Comparison of ENCODE assay signal across 26 cellular contexts in genomic region chrX:118779581-118779980, GRCh38. TPM values are rescaled to one million over a fixed set of nuclear protein-coding genes. Genes with fewer than 3 reads are reported as not detected.
A peak's percentile ranks its signal among the peaks of the same experiment; 100 is the strongest.
DNase-seq lines count a peak whose midpoint lies in the region; ATAC-seq, FAIRE-seq and TF ChIP-seq lines count a peak whose summit lies in the region.
"Had no signal": no experiment of that assay in that cellular context is flagged by ENCODE, and none has a peak within 500 bp of the region (broad histone marks: within the 10 kb centered on the region; RNA-seq: fewer than 3 reads in every experiment).

No MANE protein-coding gene starts in this region.

- H4K20me1 ChIP-seq in SK-N-SH (ENCODE audit: insufficient read depth): no peaks in the 10 kb centered on the region

- WGBS in SK-N-SH (ENCODE audit: low lambda C conversion rate): 43% methylated on average over 2 of the region's 2 CpGs

- POLR2A ChIA-PET in SK-N-SH (lab: Yijun Ruan, JAX): no interaction called here

- H3K9me2 ChIP-seq in SK-N-SH: no peaks in the 10 kb centered on the region

- no peak overlapping the region for H2AFZ ChIP-seq in SK-N-SH (ENCODE audit: low read depth)

- no peaks in the 10 kb centered on the region for H3K79me2 ChIP-seq in SK-N-SH (ENCODE audit: insufficient read depth)

- H3K9ac ChIP-seq in SK-N-SH: no peak overlapping the region

- H3K27me3 ChIP-seq in SK-N-SH (ENCODE audit: insufficient read depth) (no peaks in the 10 kb centered on the region), left ventricle myocardium inferior (ENCODE audit: low read depth) (no peaks in the 10 kb centered on the region), breast epithelium (peaks cover 0 to 7% of the 10 kb centered on the region in 2 donors)

- H3K9me3 ChIP-seq in SK-N-SH (no peaks in the 10 kb centered on the region), left ventricle myocardium inferior (replicated peaks) (no peaks in the 10 kb centered on the region), breast epithelium (no peaks in the 10 kb centered on the region)

- FAIRE-seq in islet of Langerhans (lab: Jason Lieb, UNC): peak; percentile 76
- FAIRE-seq: GM19239 had no signal

- TF ChIP-seq POLR2A in breast epithelium (IDR thresholded peaks at IDR 0.05): no peak

- H3K4me3 ChIP-seq in SK-N-SH (ENCODE audit: low read depth in 2 of 2, low read length in 1 of 2) (no peak overlapping the region), left ventricle myocardium inferior (no peak overlapping the region), breast epithelium (no peak overlapping the region)

- ATAC-seq in SK-N-SH treated with all-trans-retinoic acid at 6 μM for 48 hours: no peak
- ATAC-seq: HCT116, PC-3 had no signal

- TF ChIP-seq EP300 in SK-N-SH (IDR thresholded peaks at IDR 0.05; ENCODE audit: borderline replicate concordance in 1 of 2, low read depth in 1 of 2, low read length in 1 of 2): no peak

- intact Hi-C loops in left ventricle myocardium inferior (cut with micrococcal nuclease): no loop called here
- intact Hi-C loops in breast epithelium (cut with DNase I; ENCODE audit: low total_unique reads): no loop called here

- H3K4me2 ChIP-seq in SK-N-SH: no peak overlapping the region

- DNase-seq in SK-N-SH (no peak), NCI-H2227 treated with DMSO at 0.1 percent for 48 hours (lab: John Stamatoyannopoulos, UW) (peak; percentile 52), left ventricle myocardium inferior (no peak), breast epithelium (ENCODE audit: low spot score in 2 of 2) (no peak), NCI-H774 (lab: John Stamatoyannopoulos, UW) (no peak)
- DNase-seq: ACHN; Calu3; DMS153; DND-41; NCI-H1048; NCI-H1417; NCI-H187; NCI-H2081 treated with DMSO at 0.1 percent for 48 hours; NCI-H2171; NCI-H524; NCI-H82; NK-92 treated with Interleukin-12 subunit alpha and Interleukin-12 subunit beta, amount 100 ng/mL, for 24 hours; PC-3 had no signal

- H3K36me3 ChIP-seq in SK-N-SH (replicated peaks in 1 of 2; ENCODE audit: control insufficient read depth in 1 of 2, insufficient read depth in 2 of 2, low read length in 1 of 2): peaks cover 0 to 13% of the 10 kb centered on the region in 2 experiments
- H3K36me3 ChIP-seq in left ventricle myocardium inferior: no peaks in the 10 kb centered on the region
- no peaks in the 10 kb centered on the region for H3K36me3 ChIP-seq in breast epithelium

- TF ChIP-seq CTCF in SK-N-SH (IDR thresholded peaks at IDR 0.05): no peak
- no peak for TF ChIP-seq CTCF in left ventricle myocardium inferior (IDR thresholded peaks at IDR 0.05; ENCODE audit: borderline replicate concordance)
- TF ChIP-seq CTCF in breast epithelium (IDR thresholded peaks at IDR 0.05): no peak

- H3K27ac ChIP-seq in SK-N-SH (ENCODE audit: low read depth in 2 of 2, low read length in 1 of 2) (no peak overlapping the region), left ventricle myocardium inferior (replicated peaks) (no peak overlapping the region), breast epithelium (no peak overlapping the region)
- H3K27ac ChIP-seq: 22Rv1 had no signal

- H3K4me1 ChIP-seq in SK-N-SH (ENCODE audit: control insufficient read depth in 1 of 2, insufficient read depth in 2 of 2, low read depth in 1 of 2, low read length in 1 of 2) (no peaks in the 10 kb centered on the region), left ventricle myocardium inferior (no peaks in the 10 kb centered on the region), breast epithelium (no peaks in the 10 kb centered on the region)

- CTCF ChIA-PET in SK-N-SH (lab: Yijun Ruan, JAX): no interaction called here

- no peak for TF ChIP-seq RAD21 in SK-N-SH (IDR thresholded peaks at IDR 0.05; ENCODE audit: low read length)

- no peaks in the 10 kb centered on the region for H3F3A ChIP-seq in SK-N-SH (replicated peaks; ENCODE audit: insufficient read depth)

TF ChIP-seq in SK-N-SH treated with all-trans-retinoic acid at 6 μM for 48 hours, 23 proteins besides CTCF, POLR2A, EP300 and RAD21:
- TF ChIP-seq ZFP30 (CRISPR knock-in tag; IDR thresholded peaks at IDR 0.05): no peak
- TF ChIP-seq ISL1 (CRISPR knock-in tag; IDR thresholded peaks at IDR 0.05): peak; percentile 72
- no peak for TF ChIP-seq ZNF565 (CRISPR knock-in tag; conservative IDR thresholded peaks at IDR 0.05; ENCODE audit: low read depth)
- 0 out of 2 replicates have a peak, but pooled peaks have one; percentile 28 for TF ChIP-seq CREB5 (CRISPR knock-in tag; IDR thresholded peaks at IDR 0.05; ENCODE audit: low read depth)
- TF ChIP-seq RARB (CRISPR knock-in tag; IDR thresholded peaks at IDR 0.05): no peak
- TF ChIP-seq SNAI2 (CRISPR knock-in tag; IDR thresholded peaks at IDR 0.05): no peak
- no peak for TF ChIP-seq GLIS3 (CRISPR knock-in tag; IDR thresholded peaks at IDR 0.05)
- TF ChIP-seq, protein P1, sequence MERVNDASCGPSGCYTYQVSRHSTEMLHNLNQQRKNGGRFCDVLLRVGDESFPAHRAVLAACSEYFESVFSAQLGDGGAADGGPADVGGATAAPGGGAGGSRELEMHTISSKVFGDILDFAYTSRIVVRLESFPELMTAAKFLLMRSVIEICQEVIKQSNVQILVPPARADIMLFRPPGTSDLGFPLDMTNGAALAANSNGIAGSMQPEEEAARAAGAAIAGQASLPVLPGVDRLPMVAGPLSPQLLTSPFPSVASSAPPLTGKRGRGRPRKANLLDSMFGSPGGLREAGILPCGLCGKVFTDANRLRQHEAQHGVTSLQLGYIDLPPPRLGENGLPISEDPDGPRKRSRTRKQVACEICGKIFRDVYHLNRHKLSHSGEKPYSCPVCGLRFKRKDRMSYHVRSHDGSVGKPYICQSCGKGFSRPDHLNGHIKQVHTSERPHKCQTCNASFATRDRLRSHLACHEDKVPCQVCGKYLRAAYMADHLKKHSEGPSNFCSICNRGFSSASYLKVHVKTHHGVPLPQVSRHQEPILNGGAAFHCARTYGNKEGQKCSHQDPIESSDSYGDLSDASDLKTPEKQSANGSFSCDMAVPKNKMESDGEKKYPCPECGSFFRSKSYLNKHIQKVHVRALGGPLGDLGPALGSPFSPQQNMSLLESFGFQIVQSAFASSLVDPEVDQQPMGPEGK (CRISPR knock-in tag; IDR thresholded peaks at IDR 0.05; ENCODE audit: borderline replicate concordance): no peak

TF ChIP-seq in SK-N-SH, 30 proteins besides CTCF, POLR2A, EP300 and RAD21 (continues in another document):
- no peak for TF ChIP-seq TEAD4 (IDR thresholded peaks at IDR 0.05; ENCODE audit: borderline replicate concordance, insufficient read depth)
- TF ChIP-seq YY1 (IDR thresholded peaks at IDR 0.05; ENCODE audit: low read depth): no peak
- no peak for TF ChIP-seq SMC3 (IDR thresholded peaks at IDR 0.05; ENCODE audit: low read depth, low read length)
- TF ChIP-seq FOXJ3 (CRISPR knock-in tag; IDR thresholded peaks at IDR 0.05): no peak
- TF ChIP-seq NFIC (IDR thresholded peaks at IDR 0.05; ENCODE audit: borderline replicate concordance): no peak
- TF ChIP-seq JUND (IDR thresholded peaks at IDR 0.05): no peak
- no peak for TF ChIP-seq RXRA (IDR thresholded peaks at IDR 0.05; ENCODE audit: borderline replicate concordance, low read depth)
- TF ChIP-seq, protein P2, sequence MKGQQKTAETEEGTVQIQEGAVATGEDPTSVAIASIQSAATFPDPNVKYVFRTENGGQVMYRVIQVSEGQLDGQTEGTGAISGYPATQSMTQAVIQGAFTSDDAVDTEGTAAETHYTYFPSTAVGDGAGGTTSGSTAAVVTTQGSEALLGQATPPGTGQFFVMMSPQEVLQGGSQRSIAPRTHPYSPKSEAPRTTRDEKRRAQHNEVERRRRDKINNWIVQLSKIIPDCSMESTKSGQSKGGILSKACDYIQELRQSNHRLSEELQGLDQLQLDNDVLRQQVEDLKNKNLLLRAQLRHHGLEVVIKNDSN (IDR thresholded peaks at IDR 0.05; ENCODE audit: borderline replicate concordance, low read depth): no peak
- no peak for TF ChIP-seq MXI1 (IDR thresholded peaks at IDR 0.05; ENCODE audit: low read depth, low read length)
- TF ChIP-seq TAF1 (IDR thresholded peaks at IDR 0.05; ENCODE audit: borderline replicate concordance, low read depth, low read length): no peak
- TF ChIP-seq GABPA (IDR thresholded peaks at IDR 0.05; ENCODE audit: low read depth): no peak
- TF ChIP-seq, protein P3, sequence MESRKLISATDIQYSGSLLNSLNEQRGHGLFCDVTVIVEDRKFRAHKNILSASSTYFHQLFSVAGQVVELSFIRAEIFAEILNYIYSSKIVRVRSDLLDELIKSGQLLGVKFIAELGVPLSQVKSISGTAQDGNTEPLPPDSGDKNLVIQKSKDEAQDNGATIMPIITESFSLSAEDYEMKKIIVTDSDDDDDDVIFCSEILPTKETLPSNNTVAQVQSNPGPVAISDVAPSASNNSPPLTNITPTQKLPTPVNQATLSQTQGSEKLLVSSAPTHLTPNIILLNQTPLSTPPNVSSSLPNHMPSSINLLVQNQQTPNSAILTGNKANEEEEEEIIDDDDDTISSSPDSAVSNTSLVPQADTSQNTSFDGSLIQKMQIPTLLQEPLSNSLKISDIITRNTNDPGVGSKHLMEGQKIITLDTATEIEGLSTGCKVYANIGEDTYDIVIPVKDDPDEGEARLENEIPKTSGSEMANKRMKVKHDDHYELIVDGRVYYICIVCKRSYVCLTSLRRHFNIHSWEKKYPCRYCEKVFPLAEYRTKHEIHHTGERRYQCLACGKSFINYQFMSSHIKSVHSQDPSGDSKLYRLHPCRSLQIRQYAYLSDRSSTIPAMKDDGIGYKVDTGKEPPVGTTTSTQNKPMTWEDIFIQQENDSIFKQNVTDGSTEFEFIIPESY (IDR thresholded peaks at IDR 0.05; ENCODE audit: borderline replicate concordance, low read depth): no peak
- no peak for TF ChIP-seq SIN3A (IDR thresholded peaks at IDR 0.05; ENCODE audit: borderline replicate concordance, low read depth, low read length)
- TF ChIP-seq CHD2 (IDR thresholded peaks at IDR 0.05; ENCODE audit: low read length, partially characterized antibody): no peak
- no peak for TF ChIP-seq MEF2A (IDR thresholded peaks at IDR 0.05; ENCODE audit: borderline replicate concordance, low read depth)

RNA-seq across cellular contexts. Expression of gene ZCCHC12, which starts 44.0 kb away (rescaled TPM):
- polyA plus RNA-seq in SK-N-SH (2012; rRNA removed): 0.26 and 0.31 TPM in 2 replicates
- 0.19 and 0.22 TPM in 2 replicates for polyA plus RNA-seq in SK-N-SH (2012; cell fraction: cytosol; rRNA removed)
- 0.21 and 0.22 TPM in 2 replicates for polyA plus RNA-seq in SK-N-SH (2012; cell fraction: nucleus; rRNA removed)
- not detected for total RNA-seq in left ventricle myocardium inferior
- total RNA-seq in breast epithelium: not detected
- total RNA-seq: Calu3, H4, HT-29 had no signal
- polyA plus RNA-seq: BJ had no signal

RNA-seq across cellular contexts. Expression of gene IL13RA1, which starts 52.2 kb away (rescaled TPM):
- polyA plus RNA-seq in SK-N-SH (2012; rRNA removed): 27.0 and 29.9 TPM in 2 replicates
- polyA plus RNA-seq in SK-N-SH (2012; cell fraction: cytosol; rRNA removed): 38.7 and 46.4 TPM in 2 replicates
- 9.9 and 16.7 TPM in 2 replicates for polyA plus RNA-seq in SK-N-SH (2012; cell fraction: nucleus; rRNA removed)
- 14.8 TPM for total RNA-seq in left ventricle myocardium inferior
- 10 to 100 TPM; 71.4 to 80.8 (median 77.4) TPM for total RNA-seq in breast epithelium
